ENCODE assay signal across 23 cellular contexts in the genomic region with DNA sequence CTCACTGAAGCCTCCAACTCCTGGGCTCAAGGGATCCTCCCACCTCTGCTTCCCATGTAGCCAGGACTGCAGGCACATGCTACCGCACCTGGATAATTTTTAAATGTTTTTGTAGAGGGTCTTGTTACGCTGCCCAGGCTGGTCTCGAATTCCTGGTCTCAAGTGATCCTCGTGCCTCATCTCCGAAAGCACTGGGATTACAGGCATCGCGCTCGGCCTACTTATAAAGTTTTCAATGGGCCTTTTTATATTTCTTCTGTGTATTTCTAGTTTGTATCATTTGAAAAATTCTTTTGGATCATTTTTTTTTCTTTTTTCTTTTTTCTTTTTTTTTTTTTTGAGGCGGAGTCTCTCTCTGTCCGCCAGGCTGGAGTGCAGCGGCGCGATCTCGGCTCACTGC.
"Had no signal": no experiment of that assay in that cellular context is flagged by ENCODE, and none has a peak within 500 bp of the region (broad histone marks: within the 10 kb centered on the region; RNA-seq: fewer than 3 reads in every experiment).

No MANE protein-coding gene starts in this region.

- H3K9me3 Mint-ChIP-seq: naive B cell; naive thymus-derived CD8-positive, alpha-beta T cell; neural crest cell; stimulated activated memory B cell treated with anti-CD40 and anti-IgM and Interleukin-4, amounts not matched to agents 10 μg/mL and 1 μg/mL and 100 μg/mL, for 72 hours; stimulated activated naive CD8-positive, alpha-beta T cell treated with anti-CD3 and anti-CD28 coated beads, Interleukin-15, amount 100 ng/mL, for 72 hours; type B pancreatic cell had no signal

- H3K27ac Mint-ChIP-seq: naive B cell; naive thymus-derived CD8-positive, alpha-beta T cell; nephron progenitor cell; progenitor cell of endocrine pancreas; stimulated activated memory B cell treated with anti-CD40 and anti-IgM and Interleukin-4, amounts not matched to agents 10 μg/mL and 1 μg/mL and 100 μg/mL, for 72 hours; stimulated activated naive CD8-positive, alpha-beta T cell treated with anti-CD3 and anti-CD28 coated beads, Interleukin-15, amount 100 ng/mL, for 72 hours; type B pancreatic cell had no signal

- H3K36me3 Mint-ChIP-seq: naive B cell; naive thymus-derived CD8-positive, alpha-beta T cell; stimulated activated memory B cell treated with anti-CD40 and anti-IgM and Interleukin-4, amounts not matched to agents 10 μg/mL and 1 μg/mL and 100 μg/mL, for 72 hours; type B pancreatic cell had no signal

- ATAC-seq: naive thymus-derived CD8-positive, alpha-beta T cell; psoas muscle; right cardiac atrium; sciatic nerve; stimulated activated memory B cell treated with anti-CD40 and anti-IgM and Interleukin-4, amounts not matched to agents 10 μg/mL and 1 μg/mL and 100 μg/mL, for 72 hours; stimulated activated naive CD8-positive, alpha-beta T cell treated with anti-CD3 and anti-CD28 coated beads, Interleukin-15, amount 100 ng/mL, for 72 hours; stimulated activated naive CD8-positive, alpha-beta T cell treated with anti-CD3 and anti-CD28 coated beads, Interleukin-15, Interleukin-2, amounts not matched to agents 100 U/mL and 50 U/mL, for 24 hours had no signal

- DNase-seq: naive B cell; naive thymus-derived CD8-positive, alpha-beta T cell; nephron progenitor cell; nucleus accumbens; pancreas; psoas muscle; right cardiac atrium; spleen; stimulated activated CD4-positive, alpha-beta T cell treated with anti-CD3 and anti-CD28 coated beads, Interleukin-12 subunit alpha, Interleukin-12 subunit beta, amount 100 ng/mL, for 4 hours; stimulated activated CD4-positive, alpha-beta T cell treated with anti-CD3 and anti-CD28 coated beads, Interleukin-1b, Interleukin-23, amount 100 ng/mL, for 48 hours; stimulated activated CD4-positive, alpha-beta T cell treated with anti-CD3 and anti-CD28 coated beads, Interleukin-4, amount 100 ng/mL, for 1 hour; stimulated activated CD4-positive, alpha-beta T cell treated with anti-CD3 and anti-CD28 coated beads, Interleukin-4, amount 100 ng/mL, for 4 hours; stimulated activated CD8-positive, alpha-beta memory T cell treated with anti-CD3 and anti-CD28 coated beads, Interleukin-4, amount 100 ng/mL, for 48 hours; stimulated activated naive CD4-positive, alpha-beta T cell; stimulated activated naive CD8-positive, alpha-beta T cell treated with anti-CD3 and anti-CD28 coated beads, Interleukin-15, amount 100 ng/mL, for 72 hours; stimulated activated naive CD8-positive, alpha-beta T cell treated with anti-CD3 and anti-CD28 coated beads, Interleukin-15, Interleukin-2, amounts not matched to agents 100 U/mL and 50 U/mL, for 24 hours; thyroid gland; uterus had no signal

- H3K27me3 Mint-ChIP-seq: progenitor cell of endocrine pancreas; stimulated activated memory B cell treated with anti-CD40 and anti-IgM and Interleukin-4, amounts not matched to agents 10 μg/mL and 1 μg/mL and 100 μg/mL, for 72 hours; stimulated activated naive CD8-positive, alpha-beta T cell treated with anti-CD3 and anti-CD28 coated beads, Interleukin-15, amount 100 ng/mL, for 72 hours had no signal

- H3K4me3 Mint-ChIP-seq: naive B cell; naive thymus-derived CD8-positive, alpha-beta T cell; nephron progenitor cell; neural crest cell; stimulated activated memory B cell treated with anti-CD40 and anti-IgM and Interleukin-4, amounts not matched to agents 10 μg/mL and 1 μg/mL and 100 μg/mL, for 72 hours; stimulated activated naive CD8-positive, alpha-beta T cell treated with anti-CD3 and anti-CD28 coated beads, Interleukin-15, amount 100 ng/mL, for 72 hours; type B pancreatic cell had no signal

- H3K4me1 Mint-ChIP-seq: naive B cell; naive thymus-derived CD8-positive, alpha-beta T cell; nephron progenitor cell; stimulated activated memory B cell treated with anti-CD40 and anti-IgM and Interleukin-4, amounts not matched to agents 10 μg/mL and 1 μg/mL and 100 μg/mL, for 72 hours; stimulated activated naive CD8-positive, alpha-beta T cell treated with anti-CD3 and anti-CD28 coated beads, Interleukin-15, amount 100 ng/mL, for 72 hours had no signal

- FAIRE-seq: pancreas had no signal
